ENCODE assay signal across 1 cellular context in the genomic region with DNA sequence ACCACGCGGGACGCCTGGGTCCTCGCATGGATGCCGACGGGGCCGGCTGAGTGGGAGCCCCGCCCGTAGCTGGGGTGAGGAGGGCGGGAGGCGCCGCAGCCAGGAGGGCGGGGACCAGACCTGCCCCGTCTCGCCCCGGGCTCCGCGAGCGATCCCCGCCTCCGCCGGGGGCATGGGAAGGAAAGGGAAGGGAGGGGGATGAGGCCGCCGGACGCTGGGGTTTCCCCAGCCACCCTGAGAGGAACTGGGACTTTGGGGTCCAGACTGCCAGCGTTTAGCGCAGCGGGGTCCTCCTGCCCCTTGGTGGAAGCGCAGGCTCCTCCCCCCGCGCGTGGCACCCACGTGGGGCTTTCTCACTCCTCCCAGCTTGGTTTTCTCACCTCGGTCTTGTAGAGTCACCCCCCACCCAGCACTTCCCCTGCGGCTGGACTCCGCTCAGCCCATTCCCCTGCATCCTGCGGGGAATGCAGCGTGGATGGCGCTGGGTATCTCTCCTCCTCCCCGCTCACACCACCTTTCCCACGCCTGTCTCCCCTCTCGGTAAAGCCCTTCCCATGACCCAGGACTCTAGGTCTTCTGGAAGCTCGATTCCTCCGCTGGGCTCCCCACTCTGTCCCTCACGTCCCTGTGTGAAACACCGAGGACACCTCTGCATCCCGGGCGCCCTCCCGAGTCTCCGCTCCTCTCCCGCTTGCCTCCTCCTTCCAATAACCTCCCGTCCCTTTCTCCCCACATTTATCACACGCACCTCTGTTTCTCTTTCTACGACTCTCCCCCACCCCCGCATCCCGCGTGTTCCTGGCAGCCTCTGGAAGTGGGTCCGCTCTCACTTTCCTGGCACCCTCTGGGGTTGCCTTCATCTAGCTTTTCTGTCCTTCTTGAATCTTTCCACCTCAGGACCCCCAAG.
A peak's percentile ranks its signal among the peaks of the same experiment; 100 is the strongest.
TF ChIP-seq lines count a peak whose summit lies in the region.

No MANE protein-coding gene starts in this region.

TF ChIP-seq in IMR-90, 13 proteins besides CTCF, POLR2A, EP300 and RAD21:
- TF ChIP-seq ELK1 (IDR thresholded peaks at IDR 0.05; ENCODE audit: borderline replicate concordance, low read depth, low read length) = no peak
- TF ChIP-seq NFE2L2 (IDR thresholded peaks at IDR 0.05; ENCODE audit: low read depth, low read length) = no peak
- peak; percentile 85 for TF ChIP-seq USF2 (IDR thresholded peaks at IDR 0.05; ENCODE audit: low read depth, low read length)
- no peak for TF ChIP-seq SMC3 (IDR thresholded peaks at IDR 0.05; ENCODE audit: low read depth, low read length)
- no peak for TF ChIP-seq RCOR1 (IDR thresholded peaks at IDR 0.05; ENCODE audit: insufficient replicate concordance, low read length)
- no peak for TF ChIP-seq FOS (IDR thresholded peaks at IDR 0.05; ENCODE audit: low read depth, low read length)
- no peak for TF ChIP-seq RFX5 (IDR thresholded peaks at IDR 0.05; ENCODE audit: low read depth, low read length)
- TF ChIP-seq CHD1 (IDR thresholded peaks at IDR 0.05; ENCODE audit: low read depth, low read length) = no peak; the same call in 1 of the 2 replicates
- TF ChIP-seq MAZ (IDR thresholded peaks at IDR 0.05; ENCODE audit: borderline replicate concordance, low read depth, low read length) = peak; percentile 76; the same call in 1 of the 2 replicates
- peak; percentile 30; the same call in 1 of the 2 replicates for TF ChIP-seq BHLHE40 (IDR thresholded peaks at IDR 0.05; ENCODE audit: low read depth, low read length)
